Comparison of ENCODE assay signal across 17 cellular contexts in the genomic region with DNA sequence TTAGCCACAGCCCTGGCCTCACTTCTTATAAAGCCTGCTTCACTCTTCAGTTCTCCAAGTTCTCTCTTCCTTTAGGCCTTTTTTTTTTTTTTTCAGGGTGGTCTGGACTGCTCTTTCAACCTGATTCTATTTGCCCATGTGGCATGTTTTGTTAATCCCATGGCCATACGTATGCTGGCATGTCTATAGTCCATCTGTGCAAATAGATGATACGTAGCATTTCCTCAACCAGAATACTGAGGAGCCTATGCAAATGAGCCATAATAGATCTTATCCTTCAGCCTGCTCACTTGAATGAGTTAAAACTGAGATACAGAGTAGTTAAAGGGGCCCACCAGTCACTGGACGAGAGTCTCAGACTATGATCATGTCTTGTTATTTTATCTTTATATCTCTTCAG.
DNase-seq lines count a peak whose midpoint lies in the region; TF ChIP-seq lines count a peak whose summit lies in the region.
"Had no signal": no experiment of that assay in that cellular context is flagged by ENCODE, and none has a peak within 500 bp of the region (broad histone marks: within the 10 kb centered on the region; RNA-seq: fewer than 3 reads in every experiment).

No MANE protein-coding gene starts in this region.

- TF ChIP-seq EP300 in transverse colon (IDR thresholded peaks at IDR 0.05; ENCODE audit: low read depth): no peak

- intact Hi-C loops in transverse colon (cut with DNase I; ENCODE audit: low total_unique reads): loop anchor here (5.0 kb wide), 1 partner anchor 461 kb away; no protein-coding TSS in a partner anchor

- H3K4me2 ChIP-seq in MM.1S (ENCODE audit: low read depth, low read length): peak overlapping the region; percentile 58; the same call in 1 of the 2 replicates
- H3K4me2 ChIP-seq: A549, hepatocyte had no signal

- H3K4me1 Mint-ChIP-seq in activated CD4-positive, alpha-beta T cell treated with anti-CD3 and anti-CD28 coated beads, Interleukin-2, amount 10 ng/mL, durations not matched to agents 7 days and 5 days: peaks cover 52% of the 10 kb centered on the region
- H3K4me1 Mint-ChIP-seq in activated CD4-positive, alpha-beta memory T cell treated with anti-CD3 and anti-CD28 coated beads, Interleukin-2, amount 10 ng/mL, durations not matched to agents 7 days and 5 days: peaks cover 58% of the 10 kb centered on the region

- no peaks in the 10 kb centered on the region for H3K36me3 Mint-ChIP-seq in activated CD4-positive, alpha-beta T cell treated with anti-CD3 and anti-CD28 coated beads, Interleukin-2, amount 10 ng/mL, durations not matched to agents 7 days and 5 days (ENCODE audit: low read depth)
- no peaks in the 10 kb centered on the region for H3K36me3 Mint-ChIP-seq in activated CD4-positive, alpha-beta memory T cell treated with anti-CD3 and anti-CD28 coated beads, Interleukin-2, amount 10 ng/mL, durations not matched to agents 7 days and 5 days (ENCODE audit: low read depth)

- H3K27me3 ChIP-seq in MM.1S (replicated peaks; ENCODE audit: insufficient read depth, low read length) (no peaks in the 10 kb centered on the region), neutrophil (no peaks in the 10 kb centered on the region), transverse colon (no peaks in the 10 kb centered on the region)
- H3K27me3 ChIP-seq: hepatocyte, pancreas, upper lobe of right lung had no signal

- POLR2A ChIA-PET in activated CD4-positive, alpha-beta T cell treated with anti-CD3 and anti-CD28 coated beads, Interleukin-2, amount 10 ng/mL, durations not matched to agents 7 days and 5 days (lab: Charles Lee): no interaction called here
- POLR2A ChIA-PET in activated CD4-positive, alpha-beta memory T cell treated with anti-CD3 and anti-CD28 coated beads, Interleukin-2, amount 10 ng/mL, durations not matched to agents 7 days and 5 days (lab: Charles Lee): interaction anchor here (1.0 to 3.5 kb wide), 13 partner anchors 20 to 852 kb away, joined by 3 to 29 read pairs (median 6); a partner anchor contains a TSS

- no peaks in the 10 kb centered on the region for H3K9me2 ChIP-seq in MM.1S (replicated peaks; ENCODE audit: insufficient read depth, low read length)

- TF ChIP-seq CTCF in MM.1S (IDR thresholded peaks at IDR 0.05; ENCODE audit: low read length) (no peak), neutrophil (IDR thresholded peaks at IDR 0.05) (no peak), transverse colon (IDR thresholded peaks at IDR 0.05) (no peak)

- in situ Hi-C loops in transverse colon (cut with MboI; ENCODE audit: low pct_ligation_motif_present in 1 of 4, low pct_unique_long_range_greater_than_20kb in 1 of 4, low sequenced_read_pairs in 3 of 4): loop anchor here (5.0 to 10.0 kb wide), 2 partner anchors 466 to 468 kb away; no protein-coding TSS in a partner anchor

- DNase-seq in activated CD4-positive, alpha-beta T cell treated with anti-CD3 and anti-CD28 coated beads, Interleukin-2, amount 10 ng/mL, durations not matched to agents 7 days and 5 days: no peak
- DNase-seq in activated CD4-positive, alpha-beta T cell treated with anti-CD3 and anti-CD28 coated beads for 4 hours: no peak
- peak; percentile 27 for DNase-seq in MM.1S
- DNase-seq in activated CD4-positive, alpha-beta memory T cell treated with anti-CD3 and anti-CD28 coated beads, Interleukin-2, amount 10 ng/mL, durations not matched to agents 7 days and 5 days: no peak
- no peak for DNase-seq in anterior cingulate cortex (lab: John Stamatoyannopoulos, UW)
- no peak for DNase-seq in D341Med (ENCODE audit: low spot score)
- DNase-seq in transverse colon: no peak
- DNase-seq: activated CD4-positive, alpha-beta T cell treated with anti-CD3 and anti-CD28 coated beads, Interleukin-2, amount 50 U/mL, for 1 hour; activated gamma-delta T cell; NCI-H1092 treated with DMSO at 0.1 percent for 48 hours; NCI-H2171; pancreas; SHP77; upper lobe of right lung had no signal

- peak overlapping the region; percentile 93 for H3K27ac Mint-ChIP-seq in activated CD4-positive, alpha-beta T cell treated with anti-CD3 and anti-CD28 coated beads, Interleukin-2, amount 10 ng/mL, durations not matched to agents 7 days and 5 days
- H3K27ac Mint-ChIP-seq in activated CD4-positive, alpha-beta memory T cell treated with anti-CD3 and anti-CD28 coated beads, Interleukin-2, amount 10 ng/mL, durations not matched to agents 7 days and 5 days: peak overlapping the region; percentile 91

- no peak overlapping the region for H3K4me3 ChIP-seq in MM.1S (ENCODE audit: low read length)
- peak overlapping the region in 1 of 2 experiments; percentile 43 for H3K4me3 ChIP-seq in neutrophil (ENCODE audit: low read depth in 1 of 2, low read length in 1 of 2)
- H3K4me3 ChIP-seq in transverse colon: no peak overlapping the region
- H3K4me3 ChIP-seq: A549, hepatocyte, pancreas, upper lobe of right lung had no signal

- no peak for TF ChIP-seq POLR2A in transverse colon (IDR thresholded peaks at IDR 0.05)

- peak overlapping the region; percentile 78 for H3K9ac ChIP-seq in MM.1S (ENCODE audit: low read length)

- H3K4me1 ChIP-seq in MM.1S (ENCODE audit: low read length) (peaks cover 61% of the 10 kb centered on the region), neutrophil (ENCODE audit: control insufficient read depth in 1 of 2, insufficient read depth in 1 of 2, low read depth in 1 of 2, low read length in 1 of 2) (peaks cover 39 to 56% of the 10 kb centered on the region in 2 experiments), transverse colon (no peaks in the 10 kb centered on the region)
- H3K4me1 ChIP-seq: A549, pancreas, upper lobe of right lung had no signal

- H3K9me3 ChIP-seq in MM.1S (replicated peaks; ENCODE audit: insufficient read depth, low read length): no peaks in the 10 kb centered on the region
- H3K9me3 ChIP-seq in neutrophil: no peaks in the 10 kb centered on the region
- no peaks in the 10 kb centered on the region for H3K9me3 ChIP-seq in transverse colon
- H3K9me3 ChIP-seq: A549, pancreas, upper lobe of right lung had no signal

- no peaks in the 10 kb centered on the region for H4K20me1 ChIP-seq in MM.1S (ENCODE audit: insufficient read depth, low read length)

- H3F3A ChIP-seq in MM.1S (ENCODE audit: insufficient read depth, low read length): peaks cover 35% of the 10 kb centered on the region

- H3K4me3 Mint-ChIP-seq in activated CD4-positive, alpha-beta T cell treated with anti-CD3 and anti-CD28 coated beads, Interleukin-2, amount 10 ng/mL, durations not matched to agents 7 days and 5 days: no peak overlapping the region
- H3K4me3 Mint-ChIP-seq in activated CD4-positive, alpha-beta memory T cell treated with anti-CD3 and anti-CD28 coated beads, Interleukin-2, amount 10 ng/mL, durations not matched to agents 7 days and 5 days: no peak overlapping the region

- CTCF ChIA-PET in activated CD4-positive, alpha-beta T cell treated with anti-CD3 and anti-CD28 coated beads, Interleukin-2, amount 10 ng/mL, durations not matched to agents 7 days and 5 days (lab: Charles Lee): interaction anchor here (0.6 to 3.0 kb wide), 4 partner anchors 380 to 469 kb away, joined by 5 to 30 read pairs (median 8); no protein-coding TSS in a partner anchor
- CTCF ChIA-PET in activated CD4-positive, alpha-beta memory T cell treated with anti-CD3 and anti-CD28 coated beads, Interleukin-2, amount 10 ng/mL, durations not matched to agents 7 days and 5 days (lab: Charles Lee): interaction anchor here (1.5 to 12.3 kb wide), 8 partner anchors 40 to 565 kb away, joined by 4 to 263 read pairs (median 8); a partner anchor contains a TSS

- no peaks in the 10 kb centered on the region for H3K9me3 Mint-ChIP-seq in activated CD4-positive, alpha-beta T cell treated with anti-CD3 and anti-CD28 coated beads, Interleukin-2, amount 10 ng/mL, durations not matched to agents 7 days and 5 days
- no peaks in the 10 kb centered on the region for H3K9me3 Mint-ChIP-seq in activated CD4-positive, alpha-beta memory T cell treated with anti-CD3 and anti-CD28 coated beads, Interleukin-2, amount 10 ng/mL, durations not matched to agents 7 days and 5 days

- peak overlapping the region; percentile 95 for H3K27ac ChIP-seq in MM.1S (ENCODE audit: low read length)
- H3K27ac ChIP-seq in neutrophil: peak overlapping the region; percentile 96
- H3K27ac ChIP-seq in transverse colon: peak overlapping the region in 1 of 4 donors; percentile 51
- H3K27ac ChIP-seq: A549, hepatocyte, pancreas, upper lobe of right lung had no signal

- H3K27me3 Mint-ChIP-seq in activated CD4-positive, alpha-beta T cell treated with anti-CD3 and anti-CD28 coated beads, Interleukin-2, amount 10 ng/mL, durations not matched to agents 7 days and 5 days: no peaks in the 10 kb centered on the region
- H3K27me3 Mint-ChIP-seq in activated CD4-positive, alpha-beta memory T cell treated with anti-CD3 and anti-CD28 coated beads, Interleukin-2, amount 10 ng/mL, durations not matched to agents 7 days and 5 days: no peaks in the 10 kb centered on the region

- H2AFZ ChIP-seq in MM.1S (ENCODE audit: low read length): no peak overlapping the region
- H2AFZ ChIP-seq: hepatocyte had no signal

- H3K79me2 ChIP-seq in MM.1S (ENCODE audit: low read length): no peaks in the 10 kb centered on the region
- H3K79me2 ChIP-seq: hepatocyte had no signal

- H3K36me3 ChIP-seq in MM.1S (replicated peaks; ENCODE audit: insufficient read depth, low read length) (no peaks in the 10 kb centered on the region), neutrophil (no peaks in the 10 kb centered on the region), transverse colon (no peaks in the 10 kb centered on the region)
- H3K36me3 ChIP-seq: pancreas, upper lobe of right lung had no signal

- WGBS in transverse colon (ENCODE audit: low coverage in 1 of 2), 2 donors: 60 to 67% methylated on average over 2 to 3 of the region's 3 CpGs
